In genomic region chrX:2693123-2693438, GRCh38 we compare ENCODE assay signal across 10 cellular contexts. TPM values are rescaled to one million over a fixed set of nuclear protein-coding genes. Genes with fewer than 3 reads are reported as not detected.
DNase-seq lines count a peak whose midpoint lies in the region; ATAC-seq, FAIRE-seq and TF ChIP-seq lines count a peak whose summit lies in the region.
"Had no signal": no experiment of that assay in that cellular context is flagged by ENCODE, and none has a peak within 500 bp of the region (broad histone marks: within the 10 kb centered on the region; RNA-seq: fewer than 3 reads in every experiment).

No MANE protein-coding gene starts in this region.

- no peak for FAIRE-seq in D721Med (lab: Jason Lieb, UNC)
- FAIRE-seq: pancreas had no signal

- no peak for TF ChIP-seq CTCF in activated B cell treated with CpG ODN at 0.5 μM for 24 hours (IDR thresholded peaks at IDR 0.05)
- TF ChIP-seq CTCF in foreskin fibroblast (IDR thresholded peaks at IDR 0.05; ENCODE audit: low read depth, low read length) = no peak
- TF ChIP-seq CTCF in stomach (IDR thresholded peaks at IDR 0.05) = no peak
- no peak for TF ChIP-seq CTCF in D721Med (IDR thresholded peaks at IDR 0.05; ENCODE audit: insufficient read depth, missing control alignments)

- H3K4me3 ChIP-seq in foreskin fibroblast (ENCODE audit: low read depth in 1 of 2, low read length in 2 of 2) = peak overlapping the region; percentile 83 to 92
- H3K4me3 ChIP-seq in stomach = peak overlapping the region; percentile 76 to 98 (median 92)

- H3K4me1 Mint-ChIP-seq in activated CD4-positive, alpha-beta T cell treated with anti-CD3 and anti-CD28 coated beads for 36 hours = peaks cover 55% of the 10 kb centered on the region
- H3K4me1 Mint-ChIP-seq in activated B cell treated with CpG ODN at 0.5 μM for 24 hours = peaks cover 64% of the 10 kb centered on the region

- no peaks in the 10 kb centered on the region for H3K27me3 Mint-ChIP-seq in activated CD4-positive, alpha-beta T cell treated with anti-CD3 and anti-CD28 coated beads for 36 hours
- H3K27me3 Mint-ChIP-seq in activated B cell treated with CpG ODN at 0.5 μM for 24 hours = no peaks in the 10 kb centered on the region

- 60 to 72% (median 64%) methylated on average over 5 of the region's 5 CpGs for WGBS in stomach, 5 donors

- H3K36me3 ChIP-seq in stomach = no peaks in the 10 kb centered on the region
- H3K36me3 ChIP-seq: pancreas had no signal

- peak overlapping the region in 4 of 5 donors; percentile 80 to 90 (median 88) for H3K27ac ChIP-seq in stomach
- H3K27ac ChIP-seq: pancreas had no signal

- intact Hi-C loops in activated CD4-positive, alpha-beta T cell treated with anti-CD3 and anti-CD28 coated beads for 36 hours (cut with DNase I, micrococcal nuclease) = loop anchor here (5.0 to 10.0 kb wide), 6 partner anchors 191 to 1301 kb away; partner anchors contain the start of genes DHRSX (in 1 of the 2), P2RY8 (in 1 of the 2), SLC25A6 (in 1 of the 2) and ZBED1 (in 1 of the 2)
- intact Hi-C loops in activated B cell treated with CpG ODN at 0.5 μM for 24 hours (cut with micrococcal nuclease) (loop anchor here (5.0 kb wide), 5 partner anchors 34 to 1301 kb away; partner anchors contain the start of genes DHRSX, PRKX, SLC25A6 and ZBED1), stomach (cut with DNase I; ENCODE audit: low total_unique reads) (no loop called here)

- H3K36me3 Mint-ChIP-seq in activated CD4-positive, alpha-beta T cell treated with anti-CD3 and anti-CD28 coated beads for 36 hours (ENCODE audit: low read depth) = peaks cover 53% of the 10 kb centered on the region
- H3K36me3 Mint-ChIP-seq in activated B cell treated with CpG ODN at 0.5 μM for 24 hours (ENCODE audit: low read depth) = peaks cover 13% of the 10 kb centered on the region

- H3K4me3 Mint-ChIP-seq in activated CD4-positive, alpha-beta T cell treated with anti-CD3 and anti-CD28 coated beads for 36 hours = peak overlapping the region; percentile 95
- peak overlapping the region; percentile 89 for H3K4me3 Mint-ChIP-seq in activated B cell treated with CpG ODN at 0.5 μM for 24 hours

- no peaks in the 10 kb centered on the region for H3K9me3 ChIP-seq in stomach
- H3K9me3 ChIP-seq: pancreas had no signal

- peaks cover 46 to 68% (median 63%) of the 10 kb centered on the region in 4 donors for H3K4me1 ChIP-seq in stomach

- no peak for ATAC-seq in activated CD4-positive, alpha-beta T cell treated with anti-CD3 and anti-CD28 coated beads for 36 hours
- no peak for ATAC-seq in activated B cell treated with CpG ODN at 0.5 μM for 24 hours (ENCODE audit: low read depth)
- ATAC-seq in GM19324 (IDR thresholded peaks at IDR 0.05; ENCODE audit: low FRiP score, unreplicated experiment) = no peak
- ATAC-seq: pancreas had no signal

- H3K9me3 Mint-ChIP-seq in activated CD4-positive, alpha-beta T cell treated with anti-CD3 and anti-CD28 coated beads for 36 hours (ENCODE audit: low read depth) = peaks cover 2% of the 10 kb centered on the region
- H3K9me3 Mint-ChIP-seq in activated B cell treated with CpG ODN at 0.5 μM for 24 hours = no peaks in the 10 kb centered on the region

- peak overlapping the region; percentile 100 for H3K27ac Mint-ChIP-seq in activated CD4-positive, alpha-beta T cell treated with anti-CD3 and anti-CD28 coated beads for 36 hours
- H3K27ac Mint-ChIP-seq in activated B cell treated with CpG ODN at 0.5 μM for 24 hours = peak overlapping the region; percentile 82

- H3K27me3 ChIP-seq in stomach = no peaks in the 10 kb centered on the region
- H3K27me3 ChIP-seq: pancreas had no signal

- CTCF ChIA-PET in activated CD4-positive, alpha-beta T cell treated with anti-CD3 and anti-CD28 coated beads for 36 hours (lab: Charles Lee) = no interaction called here
- CTCF ChIA-PET in activated B cell treated with CpG ODN at 0.5 μM for 24 hours (lab: Charles Lee) = no interaction called here

- TF ChIP-seq EP300 in stomach (IDR thresholded peaks at IDR 0.05) = no peak

- no peak for DNase-seq in activated CD4-positive, alpha-beta T cell treated with anti-CD3 and anti-CD28 coated beads for 36 hours
- DNase-seq in activated CD4-positive, alpha-beta T cell treated with anti-CD3 and anti-CD28 coated beads for 4 hours = no peak
- DNase-seq in activated B cell treated with CpG ODN at 0.5 μM for 24 hours (no peak), foreskin fibroblast (peak in 1 of 2 donors; percentile 31), stomach (no peak), D721Med (ENCODE audit: insufficient read length, low spot score) (no peak)
- DNase-seq in stimulated activated CD4-positive, alpha-beta T cell treated with anti-CD3 and anti-CD28 coated beads, Interleukin-4, amount 100 ng/mL, for 24 hours = no peak
- DNase-seq: erythroblast, pancreas had no signal

- POLR2A ChIA-PET in activated CD4-positive, alpha-beta T cell treated with anti-CD3 and anti-CD28 coated beads for 36 hours (lab: Charles Lee) = no interaction called here
- POLR2A ChIA-PET in activated B cell treated with CpG ODN at 0.5 μM for 24 hours (lab: Charles Lee) = no interaction called here

- no peak for TF ChIP-seq POLR2A in stomach (IDR thresholded peaks at IDR 0.05)

RNA-seq across cellular contexts. Expression of gene CD99, which starts 2.0 kb away (rescaled TPM):
- 100 to 1,000 TPM; 169 to 216 TPM for total RNA-seq in activated CD4-positive, alpha-beta T cell treated with anti-CD3 and anti-CD28 coated beads for 36 hours
- total RNA-seq in activated B cell treated with CpG ODN at 0.5 μM for 24 hours (86.4 and 102 TPM in 2 replicates), stomach (100 to 1,000 TPM in 3 of 5 donors, 10 to 100 TPM in 2; 72.9 to 220 (median 153) TPM)
- polyA plus RNA-seq in stomach = 100 to 1,000 TPM in 2 of 3 donors, 10 to 100 TPM in 1; 97.3 to 207 (median 103) TPM

RNA-seq across cellular contexts. Expression of gene XG, which starts 58.8 kb away (rescaled TPM):
- not detected for total RNA-seq in activated CD4-positive, alpha-beta T cell treated with anti-CD3 and anti-CD28 coated beads for 36 hours
- total RNA-seq in activated B cell treated with CpG ODN at 0.5 μM for 24 hours (not detected in 2 replicates), stomach (not detected)
- polyA plus RNA-seq in stomach = under 1 TPM in 1 of 3 donors, not detected in 2; 0.70 TPM
